3 cellular contexts compared by ENCODE assay signal in the genomic region with DNA sequence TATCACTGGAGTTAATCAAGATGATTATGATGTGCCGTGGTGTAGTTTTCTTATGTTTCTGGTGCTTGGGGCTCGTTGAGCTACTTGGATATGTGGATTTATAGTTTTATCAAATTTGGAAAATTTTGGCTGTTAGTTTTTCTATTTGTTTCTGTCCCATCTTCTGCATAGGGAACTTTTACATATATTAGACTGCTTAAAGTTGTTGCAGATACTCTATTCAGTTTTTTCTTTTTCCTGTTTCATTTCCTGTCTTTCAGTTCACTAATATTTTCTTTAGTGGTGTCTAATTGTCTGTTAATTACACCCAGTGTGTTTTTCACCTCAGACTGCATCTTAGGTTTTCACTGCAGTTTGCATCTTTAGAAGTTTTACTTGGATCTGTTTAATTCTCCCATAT.
"Had no signal": no experiment of that assay in that cellular context is flagged by ENCODE, and none has a peak within 500 bp of the region (broad histone marks: within the 10 kb centered on the region; RNA-seq: fewer than 3 reads in every experiment).

No MANE protein-coding gene starts in this region.

- H3K4me3 ChIP-seq: GM12878 had no signal

- ATAC-seq: GM12878 had no signal

- DNase-seq: GDM1, GF-D8 had no signal
